Comparison of ENCODE assay signal across 11 cellular contexts in the genomic region with DNA sequence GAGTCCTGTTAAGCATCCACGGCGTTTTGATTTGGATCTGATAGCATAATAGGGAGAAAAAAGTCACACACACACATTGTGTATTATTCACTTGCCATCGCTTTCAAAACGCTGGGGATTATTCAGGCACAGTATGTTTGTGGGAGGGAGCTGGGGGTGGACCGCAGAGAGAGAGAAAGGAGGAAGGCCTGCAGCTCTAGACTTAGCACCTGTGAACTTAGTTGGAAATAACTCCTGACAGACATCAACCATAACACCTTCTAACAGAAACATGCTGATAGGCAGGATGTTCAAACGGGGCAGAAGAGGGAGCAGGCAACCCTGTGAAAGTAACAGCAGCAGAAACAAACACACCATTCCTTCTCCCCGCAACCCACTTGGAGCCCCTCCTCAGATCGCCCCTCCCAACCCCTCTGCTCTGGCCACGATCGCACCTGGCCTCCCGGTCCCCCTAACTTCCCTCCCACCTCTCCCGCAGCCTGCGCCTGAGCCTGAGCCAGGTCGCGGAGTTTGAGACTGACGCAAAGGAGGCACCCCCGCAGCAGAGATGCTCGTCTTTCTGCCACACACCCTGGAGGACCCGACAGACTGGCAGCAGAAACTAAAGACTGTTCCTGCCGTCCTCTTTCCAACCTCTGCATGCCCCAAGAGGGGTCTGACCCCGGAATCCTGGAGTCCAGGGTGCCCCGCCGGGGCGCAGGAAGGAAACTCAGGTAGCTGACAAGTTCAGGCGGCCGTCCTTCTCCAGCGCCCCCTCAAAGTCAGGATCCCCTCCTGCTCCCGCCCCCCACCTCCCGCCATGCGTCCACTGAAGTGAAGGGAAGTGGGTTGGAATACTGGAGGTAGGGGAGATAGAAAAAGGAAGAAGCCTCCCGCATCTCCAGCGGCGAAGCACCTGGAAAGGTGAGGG. TPM values are rescaled to one million over a fixed set of nuclear protein-coding genes. Genes with fewer than 3 reads are reported as not detected.
DNase-seq lines count a peak whose midpoint lies in the region; ATAC-seq and TF ChIP-seq lines count a peak whose summit lies in the region.
"Had no signal": no experiment of that assay in that cellular context is flagged by ENCODE, and none has a peak within 500 bp of the region (broad histone marks: within the 10 kb centered on the region; RNA-seq: fewer than 3 reads in every experiment).

No MANE protein-coding gene starts in this region.

- intact Hi-C loops in Right ventricle myocardium inferior (cut with DNase I) (loop anchor here (2.0 to 5.0 kb wide), 2 partner anchors 127 to 166 kb away; no protein-coding TSS in a partner anchor), cardiac septum (cut with DNase I) (no loop called here)

- TF ChIP-seq CTCF in nephron progenitor cell (IDR thresholded peaks at IDR 0.05), result no peak

- H3K36me3 ChIP-seq in esophagus (ENCODE audit: control insufficient read depth in 2 of 2, insufficient read depth in 2 of 2, low read length in 1 of 2), result no peaks in the 10 kb centered on the region
- H3K36me3 ChIP-seq: BE2C had no signal

- H3K27me3 ChIP-seq in esophagus (ENCODE audit: control insufficient read depth in 1 of 2, insufficient read depth in 2 of 2, low read length in 2 of 2), result no peaks in the 10 kb centered on the region

- H3K36me3 Mint-ChIP-seq in nephron progenitor cell (ENCODE audit: low read depth), result no peaks in the 10 kb centered on the region

- peak overlapping the region; percentile 80 for H3K4me3 Mint-ChIP-seq in nephron progenitor cell

- DNase-seq in Right ventricle myocardium inferior (ENCODE audit: missing footprints) (no peak), cardiac septum (ENCODE audit: low spot score) (no peak), nephron progenitor cell (peak; percentile 18)
- DNase-seq in activated effector memory CD4-positive, alpha-beta T cell treated with Interleukin-2 at 50 U/mL for 16 hours, result no peak
- DNase-seq: BE2C, kidney glomerular epithelial cell, NCI-H2107 had no signal

- H3K4me1 Mint-ChIP-seq in nephron progenitor cell, result peaks cover 12% of the 10 kb centered on the region

- H3K4me1 ChIP-seq in esophagus (ENCODE audit: control insufficient read depth in 2 of 2, insufficient read depth in 2 of 2, low read length in 1 of 2), result peaks cover 0 to 3% of the 10 kb centered on the region in 2 donors
- H3K4me1 ChIP-seq: BE2C had no signal

- ATAC-seq in Right ventricle myocardium inferior (peak; percentile 56), HG02763 (IDR thresholded peaks at IDR 0.05; ENCODE audit: unreplicated experiment) (no peak), GM18868 (IDR thresholded peaks at IDR 0.05; ENCODE audit: unreplicated experiment) (no peak), GM21528 (IDR thresholded peaks at IDR 0.05; ENCODE audit: low FRiP score, unreplicated experiment) (no peak)

- peaks cover 67% of the 10 kb centered on the region for H3K27me3 Mint-ChIP-seq in nephron progenitor cell (ENCODE audit: low read depth, poor library complexity)

- H3K4me3 ChIP-seq in esophagus (ENCODE audit: low read depth in 1 of 2, low read length in 2 of 2), result peak overlapping the region; percentile 40 to 48

- H3K27ac ChIP-seq in esophagus (ENCODE audit: low read depth in 2 of 2, low read length in 1 of 2), result no peak overlapping the region

- H3K9me3 ChIP-seq in esophagus (ENCODE audit: control insufficient read depth in 2 of 2, insufficient read depth in 1 of 2, low read depth in 1 of 2, low read length in 1 of 2), result no peaks in the 10 kb centered on the region
- H3K9me3 ChIP-seq: BE2C had no signal

- 5% methylated on average over 31 to 33 of the region's 33 CpGs for WGBS in esophagus, 2 donors

- no peaks in the 10 kb centered on the region for H3K9me3 Mint-ChIP-seq in nephron progenitor cell

- no peak overlapping the region for H3K27ac Mint-ChIP-seq in nephron progenitor cell

RNA-seq across cellular contexts. Expression of a gene that starts 0.7 kb away (rescaled TPM):
- total RNA-seq in Right ventricle myocardium inferior (8.3 TPM), cardiac septum (not detected)
- polyA plus RNA-seq in esophagus, result under 1 TPM; 0.26 to 0.27 TPM
